ENCODE assay signal across 11 cellular contexts in genomic region chr13:23752111-23753001, GRCh38.
A peak's percentile ranks its signal among the peaks of the same experiment; 100 is the strongest.
DNase-seq lines count a peak whose midpoint lies in the region; ATAC-seq and TF ChIP-seq lines count a peak whose summit lies in the region.
"Had no signal": no experiment of that assay in that cellular context is flagged by ENCODE, and none has a peak within 500 bp of the region (broad histone marks: within the 10 kb centered on the region; RNA-seq: fewer than 3 reads in every experiment).

No MANE protein-coding gene starts in this region.

- DNase-seq in activated CD4-positive, alpha-beta T cell treated with anti-CD3 and anti-CD28 coated beads, Interleukin-2, amount 10 ng/mL, durations not matched to agents 24 days and 14 days, result no peak
- no peak for DNase-seq in activated CD4-positive, alpha-beta T cell treated with anti-CD3 and anti-CD28 coated beads for 4 hours
- DNase-seq in MV-4-11 (lab: John Stamatoyannopoulos, UW), result peak; percentile 46
- DNase-seq in osteoblast (ENCODE audit: insufficient read length, low spot score, missing footprints), result no peak
- no peak for DNase-seq in DMS 273 (lab: John Stamatoyannopoulos, UW; ENCODE audit: unreplicated experiment)
- DNase-seq in kidney glomerular epithelial cell (lab: John Stamatoyannopoulos, UW), result no peak
- no peak for DNase-seq in right atrium auricular region (ENCODE audit: low spot score)

- H3K36me3 ChIP-seq in osteoblast (ENCODE audit: insufficient read depth, low read length) (no peaks in the 10 kb centered on the region), right atrium auricular region (no peaks in the 10 kb centered on the region)
- H3K36me3 ChIP-seq: thoracic aorta had no signal

- H3K9me3 ChIP-seq in osteoblast (ENCODE audit: low read depth, low read length) (no peaks in the 10 kb centered on the region), right atrium auricular region (no peaks in the 10 kb centered on the region)
- H3K9me3 ChIP-seq: thoracic aorta had no signal

- peaks cover 44% of the 10 kb centered on the region for H3K4me1 ChIP-seq in osteoblast (ENCODE audit: insufficient read depth, low read length)
- H3K4me1 ChIP-seq in right atrium auricular region, result peaks cover 0 to 20% of the 10 kb centered on the region in 2 donors

- intact Hi-C loops in activated CD4-positive, alpha-beta T cell treated with anti-CD3 and anti-CD28 coated beads, Interleukin-2, amount 10 ng/mL, durations not matched to agents 24 days and 14 days (cut with micrococcal nuclease), result loop anchor here (1.0 to 5.0 kb wide), 5 partner anchors 9 to 375 kb away; no protein-coding TSS in a partner anchor

- H3K4me3 Mint-ChIP-seq in activated CD4-positive, alpha-beta T cell treated with anti-CD3 and anti-CD28 coated beads, Interleukin-2, amount 10 ng/mL, durations not matched to agents 24 days and 14 days, result no peak overlapping the region
- H3K4me3 Mint-ChIP-seq: activated naive CD8-positive, alpha-beta T cell had no signal

- H3K27ac Mint-ChIP-seq in activated CD4-positive, alpha-beta T cell treated with anti-CD3 and anti-CD28 coated beads, Interleukin-2, amount 10 ng/mL, durations not matched to agents 24 days and 14 days, result peak overlapping the region; percentile 46
- H3K27ac Mint-ChIP-seq: activated naive CD8-positive, alpha-beta T cell had no signal

- peaks cover 1% of the 10 kb centered on the region for H3K36me3 Mint-ChIP-seq in activated CD4-positive, alpha-beta T cell treated with anti-CD3 and anti-CD28 coated beads, Interleukin-2, amount 10 ng/mL, durations not matched to agents 24 days and 14 days (ENCODE audit: low read depth)

- H3K9me3 Mint-ChIP-seq in activated CD4-positive, alpha-beta T cell treated with anti-CD3 and anti-CD28 coated beads, Interleukin-2, amount 10 ng/mL, durations not matched to agents 24 days and 14 days, result no peaks in the 10 kb centered on the region

- peaks cover 30% of the 10 kb centered on the region for H3K4me1 Mint-ChIP-seq in activated CD4-positive, alpha-beta T cell treated with anti-CD3 and anti-CD28 coated beads, Interleukin-2, amount 10 ng/mL, durations not matched to agents 24 days and 14 days

- peak; percentile 48 for ATAC-seq in HG02588 (IDR thresholded peaks at IDR 0.05; ENCODE audit: unreplicated experiment)
- ATAC-seq: Panc1 had no signal

- H4K20me1 ChIP-seq in osteoblast (ENCODE audit: insufficient read depth, low read length), result no peaks in the 10 kb centered on the region

- H3K27me3 ChIP-seq in osteoblast (ENCODE audit: insufficient read depth, low read length) (no peaks in the 10 kb centered on the region), right atrium auricular region (no peaks in the 10 kb centered on the region)

- H2AFZ ChIP-seq in osteoblast (ENCODE audit: low read length), result no peak overlapping the region

- peaks cover 2% of the 10 kb centered on the region for H3K27me3 Mint-ChIP-seq in activated CD4-positive, alpha-beta T cell treated with anti-CD3 and anti-CD28 coated beads, Interleukin-2, amount 10 ng/mL, durations not matched to agents 24 days and 14 days
- H3K27me3 Mint-ChIP-seq: activated naive CD8-positive, alpha-beta T cell had no signal

- H3K27ac ChIP-seq in osteoblast (ENCODE audit: low read depth, low read length) (peak overlapping the region; percentile 80), right atrium auricular region (no peak overlapping the region)
- H3K27ac ChIP-seq: thoracic aorta had no signal

- no peak overlapping the region for H3K4me2 ChIP-seq in osteoblast (ENCODE audit: insufficient read depth, low read length)

- H3K79me2 ChIP-seq in osteoblast (ENCODE audit: insufficient read depth, low read length), result no peaks in the 10 kb centered on the region

- H3K4me3 ChIP-seq in osteoblast (ENCODE audit: insufficient read depth, low read length) (no peak overlapping the region), right atrium auricular region (no peak overlapping the region)
- H3K4me3 ChIP-seq: thoracic aorta had no signal

- TF ChIP-seq CTCF in osteoblast (IDR thresholded peaks at IDR 0.05; ENCODE audit: extremely low read depth, low read depth, low read length), result no peak
- no peak for TF ChIP-seq CTCF in right atrium auricular region (IDR thresholded peaks at IDR 0.05)
